Comparison of ENCODE assay signal across 1 cellular context in the genomic region with DNA sequence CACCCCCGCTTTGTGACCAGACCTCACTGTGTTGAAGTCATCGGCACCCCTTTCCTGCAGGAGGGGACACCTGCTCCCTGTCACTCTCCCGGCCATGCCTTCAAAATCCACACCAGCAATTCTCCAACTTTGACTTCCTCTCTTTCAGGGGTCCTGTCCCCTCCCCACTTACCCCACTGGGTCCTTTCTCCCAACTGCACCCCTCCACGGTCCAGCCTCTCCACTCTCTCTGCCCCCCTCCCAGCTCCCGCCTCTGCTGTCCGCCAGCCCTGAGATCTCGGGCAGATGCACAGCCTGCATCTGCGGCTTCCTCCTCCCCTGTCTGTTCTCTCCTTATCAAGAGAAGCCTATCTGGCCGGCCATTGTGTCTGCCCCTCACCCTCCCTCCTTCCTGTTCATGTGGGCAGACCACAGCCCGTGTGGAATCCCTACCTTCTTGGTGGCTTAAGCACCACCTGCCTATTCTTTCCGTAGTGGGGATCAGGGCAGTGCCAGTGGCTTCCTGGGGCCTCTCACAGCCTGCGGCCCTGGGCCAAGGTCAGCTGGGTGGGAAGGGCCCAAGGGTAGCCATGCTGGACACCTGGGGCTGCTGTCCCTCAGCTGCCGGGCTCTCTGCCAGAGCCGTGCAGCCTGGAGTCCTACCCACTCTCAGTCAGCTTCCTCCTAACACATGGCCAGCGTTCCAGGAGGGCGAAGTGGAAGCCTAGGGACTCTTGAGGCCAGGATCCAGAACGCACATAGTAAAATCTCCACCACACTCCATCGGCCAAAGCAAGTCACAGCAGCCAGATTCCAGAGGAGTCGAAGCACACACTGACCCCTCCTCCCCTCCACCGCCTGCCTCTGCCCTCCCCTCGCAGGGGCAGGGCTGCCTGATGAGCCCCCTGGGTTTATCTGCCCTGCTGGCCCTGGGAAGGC.
TF ChIP-seq lines count a peak whose summit lies in the region.

No MANE protein-coding gene starts in this region.

TF ChIP-seq in H1, 55 proteins besides CTCF, POLR2A, EP300 and RAD21:
- TF ChIP-seq CEBPB (IDR thresholded peaks at IDR 0.05; ENCODE audit: low read depth, low read length) (no peak), GTF2F1 (IDR thresholded peaks at IDR 0.05; ENCODE audit: borderline replicate concordance, low read depth, low read length) (no peak), BACH1 (IDR thresholded peaks at IDR 0.05; ENCODE audit: low read length) (no peak), EZH2 (IDR thresholded peaks at IDR 0.05; ENCODE audit: low read depth, low read length, severe bottlenecking) (no peak), KDM5A (IDR thresholded peaks at IDR 0.05; ENCODE audit: low read length) (no peak), NANOG (IDR thresholded peaks at IDR 0.05; ENCODE audit: insufficient read depth, low read depth, low read length, poor library complexity, severe bottlenecking) (no peak), TAF1 (IDR thresholded peaks at IDR 0.05; ENCODE audit: low read depth, low read length) (no peak)
